15 cellular contexts compared by ENCODE assay signal in the genomic region with DNA sequence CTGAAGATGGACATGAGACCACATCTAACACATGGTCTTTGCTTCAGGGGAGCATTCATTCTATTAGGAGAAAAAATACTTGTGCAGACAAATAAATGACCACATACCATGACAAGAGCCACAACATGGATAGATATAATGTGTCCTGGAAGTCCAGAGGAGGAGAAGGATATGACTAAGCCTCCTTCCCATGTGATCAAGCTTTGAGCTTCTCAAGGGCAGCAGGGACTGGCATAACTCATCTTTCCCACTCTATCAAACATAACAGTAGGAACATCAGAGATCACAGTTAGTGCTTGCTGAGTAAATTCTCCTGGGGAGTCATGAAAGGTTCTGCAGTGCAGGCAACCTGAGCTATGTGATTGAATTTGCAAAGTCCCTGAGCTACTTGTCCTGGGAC.
A peak's percentile ranks its signal among the peaks of the same experiment; 100 is the strongest.
DNase-seq lines count a peak whose midpoint lies in the region; ATAC-seq and TF ChIP-seq lines count a peak whose summit lies in the region.
"Had no signal": no experiment of that assay in that cellular context is flagged by ENCODE, and none has a peak within 500 bp of the region (broad histone marks: within the 10 kb centered on the region; RNA-seq: fewer than 3 reads in every experiment).

No MANE protein-coding gene starts in this region.

- no peaks in the 10 kb centered on the region for H3K36me3 Mint-ChIP-seq in CD4-positive, alpha-beta memory T cell
- H3K36me3 Mint-ChIP-seq in activated CD4-positive, alpha-beta T cell treated with anti-CD3 and anti-CD28 coated beads, Interleukin-2, amount 10 ng/mL, durations not matched to agents 24 days and 14 days (ENCODE audit: low read depth), result no peaks in the 10 kb centered on the region

- no peaks in the 10 kb centered on the region for H3K9me3 Mint-ChIP-seq in CD4-positive, alpha-beta memory T cell
- peaks cover 3% of the 10 kb centered on the region for H3K9me3 Mint-ChIP-seq in activated CD4-positive, alpha-beta T cell treated with anti-CD3 and anti-CD28 coated beads, Interleukin-2, amount 10 ng/mL, durations not matched to agents 24 days and 14 days

- H3K4me3 Mint-ChIP-seq in CD4-positive, alpha-beta memory T cell, result no peak overlapping the region
- no peak overlapping the region for H3K4me3 Mint-ChIP-seq in activated CD4-positive, alpha-beta T cell treated with anti-CD3 and anti-CD28 coated beads, Interleukin-2, amount 10 ng/mL, durations not matched to agents 24 days and 14 days

- CTCF ChIA-PET in CD4-positive, alpha-beta memory T cell (lab: Charles Lee; ENCODE audit: partially characterized antibody), result interaction anchor here (1.0 to 1.5 kb wide), 2 partner anchors 8 to 328 kb away, joined by 3 read pairs; no protein-coding TSS in a partner anchor

- H3K4me1 ChIP-seq in CD4-positive, alpha-beta memory T cell (ENCODE audit: insufficient read depth, low read length), result no peaks in the 10 kb centered on the region
- H3K4me1 ChIP-seq: testis had no signal

- no peak overlapping the region for H3K27ac Mint-ChIP-seq in CD4-positive, alpha-beta memory T cell
- H3K27ac Mint-ChIP-seq in activated CD4-positive, alpha-beta T cell treated with anti-CD3 and anti-CD28 coated beads, Interleukin-2, amount 10 ng/mL, durations not matched to agents 24 days and 14 days, result no peak overlapping the region

- DNase-seq in A172 (ENCODE audit: low spot score) (peak; percentile 80), HFF-Myc (ENCODE audit: extremely low read depth, low read depth) (peak; percentile 35), amniotic epithelial cell (ENCODE audit: low read depth) (peak; percentile 84), glomerular visceral epithelial cell (ENCODE audit: extremely low spot score) (peak; percentile 55)
- no peak for DNase-seq in CD4-positive, alpha-beta memory T cell
- no peak for DNase-seq in activated CD4-positive, alpha-beta T cell treated with anti-CD3 and anti-CD28 coated beads, Interleukin-2, amount 10 ng/mL, durations not matched to agents 24 days and 14 days
- DNase-seq: 8988T; activated CD4-positive, CD25-positive, alpha-beta regulatory T cell treated with anti-CD3 and anti-CD28 coated beads, Interleukin-2, amount 50 U/mL, for 72 hours; effector CD8-positive, alpha-beta T cell; hypothalamus; NCI-H2171 treated with DMSO at 0.1 percent for 48 hours; testis had no signal

- TF ChIP-seq CTCF in HFF-Myc (IDR thresholded peaks at IDR 0.05; ENCODE audit: low read depth, low read length, missing control alignments), result no peak

- no peak overlapping the region for H3K27ac ChIP-seq in CD4-positive, alpha-beta memory T cell (ENCODE audit: low read depth, low read length)
- H3K27ac ChIP-seq: neutrophil, testis had no signal

- H3K4me1 Mint-ChIP-seq in CD4-positive, alpha-beta memory T cell, result peaks cover 0 to 7% (median 2%) of the 10 kb centered on the region in 4 donors
- H3K4me1 Mint-ChIP-seq in activated CD4-positive, alpha-beta T cell treated with anti-CD3 and anti-CD28 coated beads, Interleukin-2, amount 10 ng/mL, durations not matched to agents 24 days and 14 days, result peaks cover 7% of the 10 kb centered on the region

- POLR2A ChIA-PET in CD4-positive, alpha-beta memory T cell (lab: Charles Lee; ENCODE audit: partially characterized antibody), result no interaction called here

- no peaks in the 10 kb centered on the region for H3K27me3 Mint-ChIP-seq in CD4-positive, alpha-beta memory T cell
- peaks cover 2% of the 10 kb centered on the region for H3K27me3 Mint-ChIP-seq in activated CD4-positive, alpha-beta T cell treated with anti-CD3 and anti-CD28 coated beads, Interleukin-2, amount 10 ng/mL, durations not matched to agents 24 days and 14 days

- H3K9me3 ChIP-seq in CD4-positive, alpha-beta memory T cell (ENCODE audit: control insufficient read depth in 1 of 2, low read length in 2 of 2), result no peaks in the 10 kb centered on the region
- H3K9me3 ChIP-seq: neutrophil, testis had no signal

- intact Hi-C loops in CD4-positive, alpha-beta memory T cell (cut with micrococcal nuclease), result no loop called here
- intact Hi-C loops in activated CD4-positive, alpha-beta T cell treated with anti-CD3 and anti-CD28 coated beads, Interleukin-2, amount 10 ng/mL, durations not matched to agents 24 days and 14 days (cut with micrococcal nuclease), result loop anchor here (10.0 kb wide), 1 partner anchor 847 kb away; no protein-coding TSS in a partner anchor

- ATAC-seq in GM21390 (IDR thresholded peaks at IDR 0.05; ENCODE audit: unreplicated experiment), result no peak
- no peak for ATAC-seq in HG02759 (IDR thresholded peaks at IDR 0.05; ENCODE audit: unreplicated experiment)

- no peaks in the 10 kb centered on the region for H3K27me3 ChIP-seq in CD4-positive, alpha-beta memory T cell (ENCODE audit: insufficient read depth, low read length)
- H3K27me3 ChIP-seq: neutrophil, testis had no signal

- H3K36me3 ChIP-seq in CD4-positive, alpha-beta memory T cell (ENCODE audit: insufficient read depth, low read length), result no peaks in the 10 kb centered on the region
- H3K36me3 ChIP-seq: neutrophil had no signal

- no peak overlapping the region for H3K4me3 ChIP-seq in HFF-Myc (replicated peaks; ENCODE audit: low read depth, low read length)
- H3K4me3 ChIP-seq in CD4-positive, alpha-beta memory T cell (ENCODE audit: low read length in 2 of 2), result no peak overlapping the region
- H3K4me3 ChIP-seq: testis had no signal

Comparison
In these comparisons a context has a peak if more than half of its experiments do, and no peak if none do; other contexts are left out.
1. DNase-seq: peak in A172 (single experiment), HFF-Myc (single experiment), amniotic epithelial cell (single experiment) and glomerular visceral epithelial cell (single experiment); none in CD4-positive, alpha-beta memory T cell (0 of 5) and activated CD4-positive, alpha-beta T cell treated with anti-CD3 and anti-CD28 coated beads, Interleukin-2, amount 10 ng/mL, durations not matched to agents 24 days and 14 days (single experiment).